ENCODE assay signal across 25 cellular contexts in the genomic region with DNA sequence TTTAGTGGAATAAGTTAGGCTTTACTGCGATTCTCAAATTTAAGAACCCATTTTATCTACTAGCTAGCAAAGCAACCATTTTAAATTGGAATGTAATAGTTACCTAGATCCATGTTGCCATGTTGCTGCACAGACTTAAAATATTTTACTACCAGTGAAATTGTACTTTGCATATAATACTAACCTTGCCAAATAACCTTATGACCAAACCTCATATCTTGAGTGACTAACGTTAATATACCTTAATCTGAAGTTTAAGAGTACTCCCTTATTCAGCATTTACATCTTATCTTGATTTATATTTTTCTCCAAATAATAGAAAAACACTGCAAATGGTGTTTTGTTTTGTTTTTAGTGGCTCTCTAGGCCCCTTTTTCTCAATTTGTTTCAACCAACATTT.
"Had no signal": no experiment of that assay in that cellular context is flagged by ENCODE, and none has a peak within 500 bp of the region (broad histone marks: within the 10 kb centered on the region; RNA-seq: fewer than 3 reads in every experiment).

No MANE protein-coding gene starts in this region.

- H3K27ac Mint-ChIP-seq: activated CD4-positive, alpha-beta memory T cell treated with anti-CD3 and anti-CD28 coated beads for 36 hours; activated CD4-positive, alpha-beta T cell treated with anti-CD3 and anti-CD28 coated beads, Interleukin-2, amount 10 ng/mL, durations not matched to agents 24 days and 14 days; activated T-cell treated with anti-CD3 and anti-CD28 coated beads, Interleukin-2, amount 50 U/mL, for 24 hours; endodermal cell; naive thymus-derived CD4-positive, alpha-beta T cell had no signal

- H3K36me3 ChIP-seq: gastrocnemius medialis, pancreas, suprapubic skin, tibial artery, upper lobe of right lung had no signal

- H3K27me3 Mint-ChIP-seq: activated CD4-positive, alpha-beta memory T cell treated with anti-CD3 and anti-CD28 coated beads for 36 hours; activated T-cell treated with anti-CD3 and anti-CD28 coated beads, Interleukin-2, amount 50 U/mL, for 24 hours; naive thymus-derived CD4-positive, alpha-beta T cell had no signal

- H3K4me3 ChIP-seq: gastrocnemius medialis, pancreas, psoas muscle, smooth muscle cell, suprapubic skin, tibial artery, upper lobe of right lung had no signal

- H3K36me3 Mint-ChIP-seq: activated CD4-positive, alpha-beta memory T cell treated with anti-CD3 and anti-CD28 coated beads for 36 hours had no signal

- H3K4me3 Mint-ChIP-seq: activated CD4-positive, alpha-beta memory T cell treated with anti-CD3 and anti-CD28 coated beads for 36 hours; activated CD4-positive, alpha-beta T cell treated with anti-CD3 and anti-CD28 coated beads, Interleukin-2, amount 10 ng/mL, durations not matched to agents 24 days and 14 days; activated T-cell treated with anti-CD3 and anti-CD28 coated beads, Interleukin-2, amount 50 U/mL, for 24 hours; endodermal cell; naive thymus-derived CD4-positive, alpha-beta T cell had no signal

- H3K9me3 ChIP-seq: gastrocnemius medialis, pancreas, psoas muscle, suprapubic skin, tibial artery, upper lobe of right lung had no signal

- H3K27me3 ChIP-seq: gastrocnemius medialis, pancreas, suprapubic skin, tibial artery, upper lobe of right lung had no signal

- H3K4me2 ChIP-seq: smooth muscle cell had no signal

- DNase-seq: activated CD4-positive, alpha-beta memory T cell treated with anti-CD3 and anti-CD28 coated beads for 36 hours; activated CD4-positive, alpha-beta T cell treated with anti-CD3 and anti-CD28 coated beads, Interleukin-2, amount 10 ng/mL, durations not matched to agents 24 days and 14 days; activated CD4-positive, CD25-positive, alpha-beta regulatory T cell treated with anti-CD3 and anti-CD28 coated beads, Interleukin-2, amount 50 U/mL, for 72 hours; activated CD8-positive, alpha-beta memory T cell treated with anti-CD3 and anti-CD28 coated beads, Interleukin-2, amount 50 U/mL, for 4 hours; activated gamma-delta T cell; activated naive CD4-positive, alpha-beta T cell treated with anti-CD3 and anti-CD28 coated beads, Interleukin-2, amount 50 U/mL, for 16 hours; activated T-cell treated with anti-CD3 and anti-CD28 coated beads, Interleukin-2, amount 50 U/mL, for 24 hours; amygdala; caudate nucleus; endodermal cell; gastrocnemius medialis; glutamatergic neuron; islet precursor cell; left cardiac atrium; midbrain; naive thymus-derived CD4-positive, alpha-beta T cell; pancreas; psoas muscle; stimulated activated CD4-positive, alpha-beta T cell treated with anti-CD3 and anti-CD28 coated beads, Interleukin-1b, Interleukin-23, amount 100 ng/mL, for 48 hours; stimulated activated CD4-positive, alpha-beta T cell treated with anti-CD3 and anti-CD28 coated beads, Interleukin-4, amount 100 ng/mL, for 4 hours; stimulated activated naive CD4-positive, alpha-beta T cell; tibial artery; upper lobe of right lung had no signal

- H3K4me1 ChIP-seq: gastrocnemius medialis, pancreas, psoas muscle, upper lobe of right lung had no signal

- H3K9me3 Mint-ChIP-seq: activated T-cell treated with anti-CD3 and anti-CD28 coated beads, Interleukin-2, amount 50 U/mL, for 24 hours had no signal

- H3K27ac ChIP-seq: gastrocnemius medialis, pancreas, psoas muscle, suprapubic skin, upper lobe of right lung had no signal

- ATAC-seq: gastrocnemius medialis; naive thymus-derived CD4-positive, alpha-beta T cell; pancreas; psoas muscle; upper lobe of right lung had no signal
